In genomic region chr13:99626461-99627082, GRCh38 we compare ENCODE assay signal across 12 cellular contexts. TPM values are rescaled to one million over a fixed set of nuclear protein-coding genes. Genes with fewer than 3 reads are reported as not detected.
DNase-seq lines count a peak whose midpoint lies in the region; ATAC-seq and TF ChIP-seq lines count a peak whose summit lies in the region.
"Had no signal": no experiment of that assay in that cellular context is flagged by ENCODE, and none has a peak within 500 bp of the region (broad histone marks: within the 10 kb centered on the region; RNA-seq: fewer than 3 reads in every experiment).

No MANE protein-coding gene starts in this region.

- H3K36me3 Mint-ChIP-seq in WTC11, result no peaks in the 10 kb centered on the region; the same call in 1 of the 2 replicates

- CTCF ChIA-PET in WTC11 (lab: Charles Lee), result no interaction called here

- H3K27ac Mint-ChIP-seq in WTC11, result peak overlapping the region; percentile 23; the same call in 1 of the 2 replicates

- DNase-seq in H4 (ENCODE audit: low spot score) (peak; percentile 8), WTC11 (ENCODE audit: low spot score) (no peak), fibroblast of the conjunctiva (ENCODE audit: low read depth) (peak; percentile 34), skeletal muscle cell (ENCODE audit: low read depth) (peak; percentile 15), GF-D8 (lab: John Stamatoyannopoulos, UW) (no peak)
- DNase-seq in activated CD4-positive, alpha-beta T cell treated with anti-CD3 and anti-CD28 coated beads for 1 hour, result no peak
- DNase-seq: DND-41, endodermal cell, NCI-H1694, posterior cingulate gyrus had no signal

- H3K9me3 Mint-ChIP-seq in WTC11, result 0 out of 2 replicates have a peak, but pooled peaks cover 3% of the 10 kb centered on the region

- H3K4me3 Mint-ChIP-seq in WTC11, result no peak overlapping the region
- H3K4me3 Mint-ChIP-seq: endodermal cell had no signal

- TF ChIP-seq CTCF in WTC11 (IDR thresholded peaks at IDR 0.05), result no peak

- H3K4me1 Mint-ChIP-seq in WTC11, result peaks cover 54% of the 10 kb centered on the region

- POLR2A ChIA-PET in WTC11 (lab: Charles Lee), result no interaction called here

- no peak overlapping the region for H3K4me3 ChIP-seq in skeletal muscle cell (ENCODE audit: low read depth, low read length)

- ATAC-seq in WTC11 (no peak), HG03469 (IDR thresholded peaks at IDR 0.05; ENCODE audit: unreplicated experiment) (no peak), GM19395 (IDR thresholded peaks at IDR 0.05; ENCODE audit: unreplicated experiment) (no peak)

- H3K27me3 Mint-ChIP-seq in WTC11 (ENCODE audit: low read depth), result no peaks in the 10 kb centered on the region; the same call in 1 of the 2 replicates

TF ChIP-seq in WTC11, 78 proteins besides CTCF, POLR2A, EP300 and RAD21:
- no peak for TF ChIP-seq RELA (CRISPR knock-in tag; IDR thresholded peaks at IDR 0.05; ENCODE audit: borderline replicate concordance)

RNA-seq across cellular contexts. Expression of gene CLYBL, which starts 20.1 kb away (rescaled TPM):
- 0.10 and 0.33 TPM in 2 replicates for total RNA-seq in H4 (2014; rRNA removed; shearing (Covaris generic))
- 8.8 to 17.3 TPM (median 14.7 TPM) in 3 replicates for total RNA-seq in WTC11 (2021)

Comparison
In these comparisons a context has a peak if more than half of its experiments do, and no peak if none do; other contexts are left out.
1. DNase-seq: peak in H4 (single experiment), fibroblast of the conjunctiva (single experiment) and skeletal muscle cell (single experiment); none in WTC11 (single experiment), activated CD4-positive, alpha-beta T cell treated with anti-CD3 and anti-CD28 coated beads for 1 hour (single experiment) and GF-D8 (single experiment).